16 cellular contexts compared by ENCODE assay signal in genomic region chr7:51062222-51062987, GRCh38.
A peak's percentile ranks its signal among the peaks of the same experiment; 100 is the strongest.
DNase-seq lines count a peak whose midpoint lies in the region; ATAC-seq and TF ChIP-seq lines count a peak whose summit lies in the region.
"Had no signal": no experiment of that assay in that cellular context is flagged by ENCODE, and none has a peak within 500 bp of the region (broad histone marks: within the 10 kb centered on the region; RNA-seq: fewer than 3 reads in every experiment).

No MANE protein-coding gene starts in this region.

- no peak overlapping the region for H3K4me3 ChIP-seq in gastrocnemius medialis
- H3K4me3 ChIP-seq: K562, ovary had no signal

- no peaks in the 10 kb centered on the region for H3K9me3 ChIP-seq in gastrocnemius medialis
- H3K9me3 ChIP-seq: ovary had no signal

- ATAC-seq in gastrocnemius medialis (peak; percentile 25 to 64), GM21423 (IDR thresholded peaks at IDR 0.05; ENCODE audit: unreplicated experiment) (no peak)
- ATAC-seq: activated T-cell treated with anti-CD3 and anti-CD28 coated beads, Interleukin-2, amount 50 U/mL, for 4 hours had no signal

- no peaks in the 10 kb centered on the region for H3K27me3 ChIP-seq in gastrocnemius medialis
- H3K27me3 ChIP-seq: ovary had no signal

- H3K27ac ChIP-seq in gastrocnemius medialis, result peak overlapping the region in 2 of 4 donors; percentile 24 to 41
- H3K27ac ChIP-seq: ovary had no signal

- no peaks in the 10 kb centered on the region for H3K36me3 ChIP-seq in gastrocnemius medialis
- H3K36me3 ChIP-seq: ovary had no signal

- TF ChIP-seq POLR2A in gastrocnemius medialis (IDR thresholded peaks at IDR 0.05), result no peak

- H3K4me1 ChIP-seq in gastrocnemius medialis, result peaks cover 3 to 6% of the 10 kb centered on the region in 2 donors

- DNase-seq in NCI-H1417 (lab: John Stamatoyannopoulos, UW) (peak in 2 of 3 experiments; percentile 17 to 84), NCI-H1417 treated with DMSO at 0.1 percent for 48 hours (lab: John Stamatoyannopoulos, UW) (no peak), NCI-H510A (lab: John Stamatoyannopoulos, UW) (peak; percentile 90), iPS-NIHi7 (ENCODE audit: extremely low spot score) (peak; percentile 48), gastrocnemius medialis (peak in 1 of 2 donors; percentile 37), Kasumi-1 (lab: John Stamatoyannopoulos, UW) (no peak)
- DNase-seq in central memory CD4-positive, alpha-beta T cell, result no peak
- DNase-seq: activated CD4-positive, alpha-beta T cell treated with anti-CD3 and anti-CD28 coated beads, Interleukin-2, amount 50 U/mL, for 1 hour; activated naive CD8-positive, alpha-beta T cell treated with anti-CD3 and anti-CD28 coated beads for 36 hours; activated T-cell treated with anti-CD3 and anti-CD28 coated beads, Interleukin-2, amount 50 U/mL, for 4 hours; foreskin melanocyte; NCI-H1694; ovary; SIG-M5 had no signal

- no peak for TF ChIP-seq CTCF in gastrocnemius medialis (IDR thresholded peaks at IDR 0.05 in 4 of 5, conservative IDR thresholded peaks at IDR 0.05 in 1 of 5)

- in situ Hi-C loops in gastrocnemius medialis (cut with MboI; ENCODE audit: low sequenced_read_pairs in 4 of 4), result loop anchor here in 2 of 4 donors (25.0 kb wide), 2 partner anchors 275 to 600 kb away; partner anchors contain the start of genes FIGNL1 (in 2 of the 2) and GRB10 (in 2 of the 2)

- intact Hi-C loops in gastrocnemius medialis (cut with DNase I; ENCODE audit: low total_unique reads), result loop anchor here (10.0 kb wide), 2 partner anchors 468 to 598 kb away; no protein-coding TSS in a partner anchor

Comparison
In these comparisons a context has a peak if more than half of its experiments do, and no peak if none do; other contexts are left out.
1. DNase-seq: peak in NCI-H1417 (2 of 3), NCI-H510A (single experiment) and iPS-NIHi7 (single experiment); none in NCI-H1417 treated with DMSO at 0.1 percent for 48 hours (single experiment), Kasumi-1 (0 of 2) and central memory CD4-positive, alpha-beta T cell (single experiment).